Comparison of ENCODE assay signal across 17 cellular contexts in genomic region chr2:203438528-203438927, GRCh38.
DNase-seq lines count a peak whose midpoint lies in the region; ATAC-seq and TF ChIP-seq lines count a peak whose summit lies in the region.
"Had no signal": no experiment of that assay in that cellular context is flagged by ENCODE, and none has a peak within 500 bp of the region (broad histone marks: within the 10 kb centered on the region; RNA-seq: fewer than 3 reads in every experiment).

No MANE protein-coding gene starts in this region.

- no peak overlapping the region for H3K4me3 Mint-ChIP-seq in endodermal cell
- H3K4me3 Mint-ChIP-seq: CD4-positive, alpha-beta T cell; H9 had no signal

- H3K9me2 ChIP-seq in GM23248 (ENCODE audit: insufficient read depth): no peaks in the 10 kb centered on the region

- peaks cover 21% of the 10 kb centered on the region; the same call in 1 of the 2 replicates for H4K20me1 ChIP-seq in GM23248 (ENCODE audit: insufficient read depth)

- no peak overlapping the region for H3K4me2 ChIP-seq in GM23248 (ENCODE audit: unreplicated experiment)
- H3K4me2 ChIP-seq: PC-9 had no signal

- H3K9me3 ChIP-seq in GM23248 (ENCODE audit: low read depth) (no peaks in the 10 kb centered on the region), Panc1 (ENCODE audit: control insufficient read depth, insufficient read depth, low read depth, low read length) (no peaks in the 10 kb centered on the region), endodermal cell (ENCODE audit: control insufficient read depth, low read length) (no peaks in the 10 kb centered on the region), ovary (no peaks in the 10 kb centered on the region), spleen (no peaks in the 10 kb centered on the region)
- H3K9me3 ChIP-seq: BE2C had no signal

- H3K4me3 ChIP-seq in GM23248: no peak overlapping the region
- H3K4me3 ChIP-seq in Panc1 (ENCODE audit: low read depth in 2 of 2, low read length in 2 of 2): no peak overlapping the region
- H3K4me3 ChIP-seq in endodermal cell (ENCODE audit: low read length): no peak overlapping the region
- H3K4me3 ChIP-seq in ovary: no peak overlapping the region
- H3K4me3 ChIP-seq in spleen: no peak overlapping the region
- H3K4me3 ChIP-seq: PC-9 had no signal

- POLR2A ChIA-PET in Panc1 (lab: Charles Lee): interaction anchor here (0.6 kb wide), 1 partner anchor 438 kb away, joined by 8 read pairs; no protein-coding TSS in a partner anchor

- no peak overlapping the region for H2AFZ ChIP-seq in GM23248
- H2AFZ ChIP-seq: PC-9 had no signal

- H3K27ac ChIP-seq in GM23248 (peak overlapping the region; percentile 25), Panc1 (ENCODE audit: low read length) (no peak overlapping the region), endodermal cell (ENCODE audit: low read depth, low read length) (peak overlapping the region; percentile 6), ovary (no peak overlapping the region), spleen (no peak overlapping the region)
- H3K27ac ChIP-seq: PC-9 had no signal

- DNase-seq in GM23248 (no peak), Panc1 (ENCODE audit: low read depth, low spot score) (no peak), endodermal cell (no peak), putamen (ENCODE audit: low spot score) (peak; percentile 56), ovary (no peak), spleen (no peak)
- DNase-seq: BE2C; CD4-positive, alpha-beta T cell; DMS79 treated with DMSO at 0.1 percent for 48 hours; H9; NCI-H1048; NCI-H1436 treated with DMSO at 0.1 percent for 48 hours; NCI-H2029 treated with DMSO at 0.1 percent for 48 hours; NCI-H2171 treated with DMSO at 0.1 percent for 48 hours; NCI-H748 treated with DMSO at 0.1 percent for 48 hours; PC-9 had no signal

- H3K27me3 ChIP-seq in GM23248 (replicated peaks; ENCODE audit: insufficient read depth) (no peaks in the 10 kb centered on the region), Panc1 (ENCODE audit: control insufficient read depth, insufficient read depth, low read length) (no peaks in the 10 kb centered on the region), endodermal cell (ENCODE audit: control insufficient read depth, insufficient read depth, low read length, poor library complexity, severe bottlenecking) (no peaks in the 10 kb centered on the region), ovary (no peaks in the 10 kb centered on the region), spleen (replicated peaks in 1 of 7) (no peaks in the 10 kb centered on the region)
- H3K27me3 ChIP-seq: BE2C had no signal

- H3K36me3 ChIP-seq in GM23248 (ENCODE audit: low read depth) (peaks cover 86% of the 10 kb centered on the region), Panc1 (ENCODE audit: control insufficient read depth, insufficient read depth, low read length) (peaks cover 11% of the 10 kb centered on the region; the same call in 1 of the 2 replicates), endodermal cell (ENCODE audit: control insufficient read depth, insufficient read depth, low read length) (peaks cover 56% of the 10 kb centered on the region), ovary (no peaks in the 10 kb centered on the region), spleen (peaks cover 0 to 65% (median 3%) of the 10 kb centered on the region in 6 donors)
- H3K36me3 ChIP-seq: BE2C had no signal

- intact Hi-C loops in Panc1 (cut with micrococcal nuclease; ENCODE audit: unreplicated experiment): no loop called here
- intact Hi-C loops in ovary (cut with DNase I): no loop called here
- intact Hi-C loops in spleen (cut with DNase I; ENCODE audit: low total_unique reads): no loop called here

- H3F3A ChIP-seq in GM23248 (ENCODE audit: insufficient read depth): peaks cover 84% of the 10 kb centered on the region

- ATAC-seq in Panc1 (0 out of 2 replicates have a peak, but pooled peaks have one; percentile 25), HG02870 (IDR thresholded peaks at IDR 0.05; ENCODE audit: unreplicated experiment) (no peak)

- no peak for TF ChIP-seq CTCF in Panc1 (IDR thresholded peaks at IDR 0.05)
- TF ChIP-seq CTCF in endodermal cell (conservative IDR thresholded peaks at IDR 0.05): no peak
- TF ChIP-seq CTCF in ovary (IDR thresholded peaks at IDR 0.05): no peak
- TF ChIP-seq CTCF in spleen (IDR thresholded peaks at IDR 0.05 in 8 of 11, conservative IDR thresholded peaks at IDR 0.05 in 3 of 11): no peak

- 72 to 75% methylated on average over 2 of the region's 2 CpGs for WGBS in GM23248 (ENCODE audit: low coverage in 1 of 2, low lambda C conversion rate in 2 of 2, missing lambda C conversion rate in 2 of 2), 2 experiments
- 93 to 100% methylated on average over 2 of the region's 2 CpGs for WGBS in endodermal cell (ENCODE audit: insufficient coverage in 1 of 2, insufficient read length in 1 of 2), 2 experiments
- 85 to 91% (median 87%) methylated on average over 2 of the region's 2 CpGs for WGBS in ovary, 3 donors
- WGBS in spleen, 5 donors: 58 to 83% (median 68%) methylated on average over 2 of the region's 2 CpGs

- no peaks in the 10 kb centered on the region for H3K9me3 Mint-ChIP-seq in endodermal cell
- H3K9me3 Mint-ChIP-seq: CD4-positive, alpha-beta T cell; H9 had no signal

- peaks cover 79% of the 10 kb centered on the region for H3K79me2 ChIP-seq in GM23248 (ENCODE audit: insufficient read depth)

- BruUV-seq in Panc1 (replicated peaks; lab: Mats Ljungman, UMichigan): no TSS peak

- no peaks in the 10 kb centered on the region for H3K27me3 Mint-ChIP-seq in endodermal cell (ENCODE audit: insufficient read depth)
- H3K27me3 Mint-ChIP-seq: CD4-positive, alpha-beta T cell had no signal

- peaks cover 11% of the 10 kb centered on the region for H3K4me1 Mint-ChIP-seq in endodermal cell

- no peak overlapping the region for H3K27ac Mint-ChIP-seq in endodermal cell
- H3K27ac Mint-ChIP-seq: CD4-positive, alpha-beta T cell had no signal

- peaks cover 22% of the 10 kb centered on the region for H3K36me3 Mint-ChIP-seq in endodermal cell (ENCODE audit: low read depth)

- in situ Hi-C loops in GM23248 (cut with MboI): no loop called here
- in situ Hi-C loops in Panc1 (cut with HindIII; ENCODE audit: low pct_unique_long_range_greater_than_20kb, low sequenced_read_pairs): no loop called here

- H3K4me1 ChIP-seq in GM23248 (ENCODE audit: insufficient read depth): peaks cover 22% of the 10 kb centered on the region; the same call in 1 of the 2 replicates
- no peaks in the 10 kb centered on the region; the same call in 1 of the 2 replicates for H3K4me1 ChIP-seq in Panc1 (ENCODE audit: control insufficient read depth, insufficient read depth, low read length)
- H3K4me1 ChIP-seq in endodermal cell (ENCODE audit: control insufficient read depth, insufficient read depth, low read length): no peaks in the 10 kb centered on the region
- H3K4me1 ChIP-seq in ovary (ENCODE audit: insufficient read depth): no peaks in the 10 kb centered on the region
- peaks cover 0 to 9% (median 0%) of the 10 kb centered on the region in 6 donors for H3K4me1 ChIP-seq in spleen
- H3K4me1 ChIP-seq: BE2C had no signal

- no peak for TF ChIP-seq EP300 in ovary (IDR thresholded peaks at IDR 0.05)

- CTCF ChIA-PET in Panc1 (lab: Charles Lee): no interaction called here

- H3K9ac ChIP-seq in GM23248 (0 out of 2 replicates have a peak overlapping the region, but pooled peaks have one; percentile 5), endodermal cell (ENCODE audit: extremely low read depth, low read length, poor library complexity, severe bottlenecking) (no peak overlapping the region)

- TF ChIP-seq POLR2A in ovary (IDR thresholded peaks at IDR 0.05) (no peak), spleen (IDR thresholded peaks at IDR 0.05) (no peak)

Comparison
In these comparisons a context has a peak if more than half of its experiments do, and no peak if none do; other contexts are left out.
1. H3K27ac ChIP-seq: peak in GM23248 (single experiment) and endodermal cell (single experiment); none in Panc1 (single experiment), ovary (0 of 2) and spleen (0 of 8).